ENCODE assay signal across 8 cellular contexts in the genomic region with DNA sequence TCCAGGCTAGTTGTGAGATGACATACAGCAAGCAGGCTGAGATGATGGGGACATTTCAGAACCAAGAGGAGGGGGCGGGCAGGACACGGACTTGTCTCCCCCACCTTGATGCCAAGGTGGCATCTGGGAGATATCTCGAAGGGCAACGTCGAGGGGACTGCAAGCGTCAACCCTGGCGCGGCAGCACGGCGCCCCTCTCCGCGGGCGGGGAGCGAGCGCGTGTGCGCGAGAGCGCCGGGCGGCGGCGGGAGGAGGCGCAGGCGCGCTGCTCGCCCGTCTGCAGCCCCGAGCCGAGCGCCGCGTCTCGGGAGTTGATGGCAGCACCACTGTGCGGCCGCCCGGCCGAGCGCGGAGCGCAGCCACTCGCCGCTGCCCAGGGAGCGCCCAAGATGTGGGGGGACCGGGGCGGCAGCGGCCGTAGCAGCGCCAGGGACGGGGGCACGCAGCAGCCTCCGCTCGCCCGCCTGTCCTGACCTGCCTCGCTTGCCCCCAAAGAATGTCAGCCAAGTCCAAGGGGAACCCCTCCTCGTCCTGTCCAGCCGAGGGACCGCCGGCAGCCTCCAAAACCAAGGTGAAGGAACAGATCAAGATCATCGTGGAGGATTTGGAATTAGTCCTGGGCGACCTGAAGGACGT. TPM values are rescaled to one million over a fixed set of nuclear protein-coding genes. Genes with fewer than 3 reads are reported as not detected.
DNase-seq lines count a peak whose midpoint lies in the region; ATAC-seq and TF ChIP-seq lines count a peak whose summit lies in the region.

A gene (plus strand): TSS at position 310 of the 636 bp plus-strand sequence.

- H3K27ac ChIP-seq in neural progenitor cell = no peak within 1 kb of the TSS

- no peak within 1 kb of the TSS for H3K9ac ChIP-seq in neural progenitor cell

- H3K79me2 ChIP-seq in neural progenitor cell (ENCODE audit: low read depth) = no peaks in the 10 kb centered on the region

- H3K27me3 ChIP-seq in neural progenitor cell = peaks cover 54% of the 10 kb centered on the region

- no peaks in the 10 kb centered on the region for H3K36me3 Mint-ChIP-seq in activated T-helper 17 cell treated with anti-CD3 and anti-CD28 coated beads, Interleukin-2, amount 50 U/mL, for 72 hours (ENCODE audit: low read depth)
- no peaks in the 10 kb centered on the region for H3K36me3 Mint-ChIP-seq in neural progenitor cell

- ATAC-seq in activated T-helper 17 cell treated with anti-CD3 and anti-CD28 coated beads, Interleukin-2, amount 50 U/mL, for 72 hours (replicated peaks) = peak; percentile 31

- H3K27ac Mint-ChIP-seq in activated T-helper 17 cell treated with anti-CD3 and anti-CD28 coated beads, Interleukin-2, amount 50 U/mL, for 72 hours = no peak within 1 kb of the TSS
- H3K27ac Mint-ChIP-seq in neural progenitor cell = no peak within 1 kb of the TSS

- H3K4me1 ChIP-seq in neural progenitor cell = peaks cover 29% of the 10 kb centered on the region

- no peaks in the 10 kb centered on the region for H3K36me3 ChIP-seq in neural progenitor cell

- peak within 1 kb of the TSS; percentile 97 for H3K4me2 ChIP-seq in neural progenitor cell

- H3K4me3 ChIP-seq in neural progenitor cell = peak within 1 kb of the TSS; percentile 68

- peaks cover 17% of the 10 kb centered on the region for H3F3A ChIP-seq in neural progenitor cell (ENCODE audit: low read depth)

- H3K9me3 Mint-ChIP-seq in activated T-helper 17 cell treated with anti-CD3 and anti-CD28 coated beads, Interleukin-2, amount 50 U/mL, for 72 hours = no peaks in the 10 kb centered on the region
- H3K9me3 Mint-ChIP-seq in neural progenitor cell = no peaks in the 10 kb centered on the region

- peak; percentile 37 for TF ChIP-seq CTCF in neural progenitor cell (IDR thresholded peaks at IDR 0.05)

- H3K27me3 Mint-ChIP-seq in activated T-helper 17 cell treated with anti-CD3 and anti-CD28 coated beads, Interleukin-2, amount 50 U/mL, for 72 hours = peaks cover 30% of the 10 kb centered on the region
- no peaks in the 10 kb centered on the region for H3K27me3 Mint-ChIP-seq in neural progenitor cell (ENCODE audit: insufficient read depth, low read depth)

- H3K4me3 Mint-ChIP-seq in activated T-helper 17 cell treated with anti-CD3 and anti-CD28 coated beads, Interleukin-2, amount 50 U/mL, for 72 hours = peak within 1 kb of the TSS; percentile 41
- H3K4me3 Mint-ChIP-seq in neural progenitor cell = peak within 1 kb of the TSS; percentile 92

- H3K9me3 ChIP-seq in neural progenitor cell (ENCODE audit: low read depth) = no peaks in the 10 kb centered on the region

- DNase-seq in SIG-M5 treated with dmso at 0.1 percent for 504 hours (lab: John Stamatoyannopoulos, UW; ENCODE audit: unreplicated experiment) (peak; percentile 8), SIG-M5 (lab: John Stamatoyannopoulos, UW) (no peak), H4 (ENCODE audit: low spot score) (peak; percentile 53), LHCN-M2 (ENCODE audit: low read depth) (peak; percentile 78), glomerular visceral epithelial cell (ENCODE audit: extremely low spot score) (peak; percentile 78), neural progenitor cell (ENCODE audit: low spot score) (peak; percentile 89), NCI-H187 (lab: John Stamatoyannopoulos, UW) (no peak)

- H3K4me1 Mint-ChIP-seq in activated T-helper 17 cell treated with anti-CD3 and anti-CD28 coated beads, Interleukin-2, amount 50 U/mL, for 72 hours = no peaks in the 10 kb centered on the region
- peaks cover 26% of the 10 kb centered on the region for H3K4me1 Mint-ChIP-seq in neural progenitor cell

- H4K20me1 ChIP-seq in neural progenitor cell (ENCODE audit: low read depth) = peaks cover 5% of the 10 kb centered on the region

- peak within 1 kb of the TSS; percentile 87 for H2AFZ ChIP-seq in neural progenitor cell (replicated peaks)

RNA-seq across cellular contexts. Expression of the gene that starts here (rescaled TPM):
- total RNA-seq in H4 (2014; rRNA removed; shearing (Covaris generic)) = 2.7 and 4.5 TPM in 2 replicates
- total RNA-seq in LHCN-M2 (2014; rRNA removed) (30.3 and 34.1 TPM in 2 replicates), neural progenitor cell (ENCODE audit: low replicate concordance) (0.12 TPM in 1 of 2 replicates, not detected in the other)
- polyA plus RNA-seq in LHCN-M2 (2012) = 55.3 TPM
- not detected for total RNA-seq in activated T-helper 17 cell treated with anti-CD3 and anti-CD28 coated beads, Interleukin-2, amount 50 U/mL, for 72 hours

Comparison
In these comparisons a context has a peak if more than half of its experiments do, and no peak if none do; other contexts are left out.
1. DNase-seq: peak in SIG-M5 treated with dmso at 0.1 percent for 504 hours (single experiment), H4 (single experiment), LHCN-M2 (single experiment) and glomerular visceral epithelial cell (single experiment); none in SIG-M5 (single experiment) and NCI-H187 (0 of 2).
2. Peak in ATAC-seq in activated T-helper 17 cell treated with anti-CD3 and anti-CD28 coated beads, Interleukin-2, amount 50 U/mL, for 72 hours; RNA of the gene not detected or under 1 TPM.
3. Peak in DNase-seq, H3K4me3 ChIP-seq and H3K4me2 ChIP-seq in neural progenitor cell; RNA of the gene not detected or under 1 TPM.